8 cellular contexts compared by ENCODE assay signal in genomic region chr9:79573697-79573976, GRCh38. TPM values are rescaled to one million over a fixed set of nuclear protein-coding genes. Genes with fewer than 3 reads are reported as not detected.
DNase-seq lines count a peak whose midpoint lies in the region; ATAC-seq and TF ChIP-seq lines count a peak whose summit lies in the region.

No MANE protein-coding gene starts in this region.

- POLR2A ChIA-PET in OCI-LY7 (lab: Charles Lee) = no interaction called here

- no peak overlapping the region for H3K27ac ChIP-seq in OCI-LY7 (ENCODE audit: low read depth, low read length, poor library complexity, severe bottlenecking)
- peak overlapping the region; percentile 93 to 97 (median 94) for H3K27ac ChIP-seq in sigmoid colon

- H3K9me3 ChIP-seq in OCI-LY7 (ENCODE audit: low read length) (no peaks in the 10 kb centered on the region), sigmoid colon (no peaks in the 10 kb centered on the region)

- H4K20me1 ChIP-seq in OCI-LY7 (ENCODE audit: insufficient read depth, low read length) = peaks cover 14% of the 10 kb centered on the region

- peaks cover 18% of the 10 kb centered on the region; the same call in 1 of the 2 replicates for H3K79me2 ChIP-seq in OCI-LY7 (ENCODE audit: insufficient read depth, low read depth, low read length)

- CTCF ChIA-PET in OCI-LY7 (lab: Charles Lee; ENCODE audit: unreplicated experiment) = no interaction called here

- DNase-seq in GM12865 (ENCODE audit: low read depth) = no peak
- DNase-seq in OCI-LY7 (ENCODE audit: low spot score) = no peak
- DNase-seq in fibroblast of pulmonary artery (ENCODE audit: low read depth) = no peak
- DNase-seq in sigmoid colon = no peak
- no peak for DNase-seq in NK-92 treated with Interleukin-12 subunit alpha and Interleukin-12 subunit beta, amount 100 ng/mL, for 24 hours (lab: John Stamatoyannopoulos, UW)
- no peak for DNase-seq in cerebellum (ENCODE audit: low spot score)

- peak overlapping the region; percentile 94 for H3K4me2 ChIP-seq in OCI-LY7 (ENCODE audit: low read length)

- WGBS in sigmoid colon, 2 donors = 2 to 5% methylated on average over 6 of the region's 6 CpGs

- no TSS peak for BruUV-seq in OCI-LY7 (replicated peaks; lab: Mats Ljungman, UMichigan)

- H3K4me3 ChIP-seq in GM12865 (ENCODE audit: low read depth, low read length) (peak overlapping the region; percentile 74), OCI-LY7 (ENCODE audit: low read depth, low read length, poor library complexity, severe bottlenecking) (peak overlapping the region; percentile 79), fibroblast of pulmonary artery (replicated peaks; ENCODE audit: low read depth, low read length) (peak overlapping the region; percentile 69), sigmoid colon (peak overlapping the region; percentile 89 to 94 (median 94))

- ATAC-seq in GM18502 (IDR thresholded peaks at IDR 0.05; ENCODE audit: poor library complexity, unreplicated experiment) (no peak), GM21717 (IDR thresholded peaks at IDR 0.05; ENCODE audit: unreplicated experiment) (no peak)

- intact Hi-C loops in OCI-LY7 (cut with micrococcal nuclease; ENCODE audit: unreplicated experiment) = loop anchor here (10.0 kb wide), 1 partner anchor 241 kb away; no protein-coding TSS in a partner anchor
- intact Hi-C loops in sigmoid colon (cut with DNase I) = loop anchor here (5.0 to 10.0 kb wide), 3 partner anchors 114 to 1224 kb away; no protein-coding TSS in a partner anchor

- TF ChIP-seq CTCF in GM12865 (IDR thresholded peaks at IDR 0.05; ENCODE audit: insufficient read depth, low read depth, low read length, missing control alignments) (no peak), OCI-LY7 (conservative IDR thresholded peaks at IDR 0.05; ENCODE audit: low read length) (no peak), fibroblast of pulmonary artery (IDR thresholded peaks at IDR 0.05; ENCODE audit: low read length, missing control alignments) (no peak), sigmoid colon (IDR thresholded peaks at IDR 0.05) (no peak)

- no peak for TF ChIP-seq POLR2A in sigmoid colon (IDR thresholded peaks at IDR 0.05)

- H3K36me3 ChIP-seq in OCI-LY7 (ENCODE audit: insufficient read depth, low read length) (peaks cover 19% of the 10 kb centered on the region; the same call in 1 of the 2 replicates), sigmoid colon (no peaks in the 10 kb centered on the region)

- H2AFZ ChIP-seq in OCI-LY7 (ENCODE audit: low read length) = peak overlapping the region; percentile 68; the same call in 1 of the 2 replicates

- no peaks in the 10 kb centered on the region for H3K9me2 ChIP-seq in OCI-LY7 (ENCODE audit: insufficient read depth, low read length)

- H3K4me1 ChIP-seq in OCI-LY7 (ENCODE audit: insufficient read depth, low read length, poor library complexity, severe bottlenecking) (peaks cover 21% of the 10 kb centered on the region), sigmoid colon (peaks cover 0 to 41% (median 23%) of the 10 kb centered on the region in 4 donors)

- no peaks in the 10 kb centered on the region for H3K27me3 ChIP-seq in sigmoid colon

- TF ChIP-seq EP300 in sigmoid colon (IDR thresholded peaks at IDR 0.05) = no peak

RNA-seq across cellular contexts. Expression of gene TLE4, which starts 1.9 kb away (rescaled TPM):
- 32.8 and 36.7 TPM in 2 replicates for total RNA-seq in OCI-LY7 (2014; rRNA removed; shearing (Covaris generic))
- total RNA-seq in OCI-LY7 (2022) = 41.7 and 47.4 TPM in 2 replicates
- 10 to 100 TPM; 29.1 to 60.9 (median 34.6) TPM for total RNA-seq in sigmoid colon
- 10 to 100 TPM in 1 of 3 donors, 1 to 10 TPM in 2; 7.6 to 11.6 (median 8.4) TPM for polyA plus RNA-seq in sigmoid colon
- total RNA-seq in cerebellum = 27.3 TPM
